Comparison of ENCODE assay signal across 8 cellular contexts in genomic region chr15:43133429-43134156, GRCh38. TPM values are rescaled to one million over a fixed set of nuclear protein-coding genes. Genes with fewer than 3 reads are reported as not detected.
A peak's percentile ranks its signal among the peaks of the same experiment; 100 is the strongest.
DNase-seq lines count a peak whose midpoint lies in the region; ATAC-seq and TF ChIP-seq lines count a peak whose summit lies in the region.

Gene TMEM62 (plus strand): TSS chr15:43133586. CDS start chr15:43133803, 217 bp downstream.

- H3K4me1 Mint-ChIP-seq in CD8-positive, alpha-beta memory T cell: peaks cover 25 to 38% (median 27%) of the 10 kb centered on the region in 3 donors

- H3K27ac Mint-ChIP-seq in CD8-positive, alpha-beta memory T cell: peak within 1 kb of the TSS; percentile 81 to 98 (median 96)

- H3K9me2 ChIP-seq in OCI-LY7 (ENCODE audit: insufficient read depth, low read length): no peaks in the 10 kb centered on the region

- peaks cover 2 to 4% (median 3%) of the 10 kb centered on the region in 5 donors for H3K9me3 Mint-ChIP-seq in CD8-positive, alpha-beta memory T cell

- H3K27me3 Mint-ChIP-seq in CD8-positive, alpha-beta memory T cell: peaks cover 0 to 3% of the 10 kb centered on the region in 2 donors

- TF ChIP-seq CTCF in OCI-LY7 (conservative IDR thresholded peaks at IDR 0.05; ENCODE audit: low read length) (0 out of 2 replicates have a peak, but pooled peaks have one; percentile 13), epithelial cell of esophagus (IDR thresholded peaks at IDR 0.05; ENCODE audit: insufficient read depth, low read depth, low read length, missing control alignments) (no peak)

- intact Hi-C loops in OCI-LY7 (cut with micrococcal nuclease; ENCODE audit: unreplicated experiment): loop anchor here (1.0 to 2.0 kb wide), 2 partner anchors 27 to 51 kb away; partner anchors contain the start of genes CCNDBP1 and UBR1

- no peaks in the 10 kb centered on the region for H3K27me3 ChIP-seq in CD8-positive, alpha-beta memory T cell (ENCODE audit: insufficient read depth, low read length, poor library complexity, severe bottlenecking)

- peak within 1 kb of the TSS; percentile 89 to 98 (median 96) for H3K4me3 Mint-ChIP-seq in CD8-positive, alpha-beta memory T cell

- no TSS peak for BruUV-seq in OCI-LY7 (replicated peaks; lab: Mats Ljungman, UMichigan)

- H3K79me2 ChIP-seq in OCI-LY7 (ENCODE audit: insufficient read depth, low read depth, low read length): peaks cover 18% of the 10 kb centered on the region

- CTCF ChIA-PET in CD8-positive, alpha-beta memory T cell (lab: Charles Lee): no interaction called here
- CTCF ChIA-PET in OCI-LY7 (lab: Charles Lee; ENCODE audit: unreplicated experiment): no interaction called here

- H3K36me3 ChIP-seq in CD8-positive, alpha-beta memory T cell (ENCODE audit: insufficient read depth, low read length): peaks cover 12% of the 10 kb centered on the region
- peaks cover 33% of the 10 kb centered on the region for H3K36me3 ChIP-seq in OCI-LY7 (ENCODE audit: insufficient read depth, low read length)

- peak within 1 kb of the TSS; percentile 88 for H3K4me2 ChIP-seq in OCI-LY7 (ENCODE audit: low read length)

- peak within 1 kb of the TSS; percentile 92 for H3K4me3 ChIP-seq in CD8-positive, alpha-beta memory T cell (ENCODE audit: low read length)
- H3K4me3 ChIP-seq in OCI-LY7 (ENCODE audit: low read depth, low read length, poor library complexity, severe bottlenecking) (peak within 1 kb of the TSS; percentile 96), epithelial cell of esophagus (ENCODE audit: low read length) (peak within 1 kb of the TSS; percentile 72)

- H2AFZ ChIP-seq in OCI-LY7 (ENCODE audit: low read length): peak within 1 kb of the TSS; percentile 81

- H4K20me1 ChIP-seq in OCI-LY7 (ENCODE audit: insufficient read depth, low read length): peaks cover 9% of the 10 kb centered on the region

- ATAC-seq in GM19395 (IDR thresholded peaks at IDR 0.05; ENCODE audit: unreplicated experiment): peak; percentile 95
- ATAC-seq in HG03521 (IDR thresholded peaks at IDR 0.05; ENCODE audit: unreplicated experiment): peak; percentile 90

- no peaks in the 10 kb centered on the region for H3K9me3 ChIP-seq in CD8-positive, alpha-beta memory T cell (ENCODE audit: low read length)
- H3K9me3 ChIP-seq in OCI-LY7 (ENCODE audit: low read length): 0 out of 2 replicates have a peak, but pooled peaks cover 10% of the 10 kb centered on the region

- DNase-seq in CD8-positive, alpha-beta memory T cell: peak; percentile 50 to 76 (median 58)
- DNase-seq in OCI-LY7 (ENCODE audit: low spot score) (peak; percentile 93), activated T-cell treated with anti-CD3 and anti-CD28 coated beads for 4 hours (peak; percentile 42), epithelial cell of esophagus (ENCODE audit: low read depth) (peak; percentile 58), middle frontal gyrus (ENCODE audit: extremely low spot score, low spot score) (peak; percentile 20)
- peak; percentile 78 for DNase-seq in stimulated activated CD8-positive, alpha-beta memory T cell treated with anti-CD3 and anti-CD28 coated beads, Interleukin-4, amount 100 ng/mL, for 48 hours

- peak within 1 kb of the TSS; percentile 79 for H3K27ac ChIP-seq in CD8-positive, alpha-beta memory T cell (ENCODE audit: low read depth, low read length)
- peak within 1 kb of the TSS; percentile 37 for H3K27ac ChIP-seq in OCI-LY7 (ENCODE audit: low read depth, low read length, poor library complexity, severe bottlenecking)

- H3K36me3 Mint-ChIP-seq in CD8-positive, alpha-beta memory T cell: peaks cover 2 to 35% (median 10%) of the 10 kb centered on the region in 3 donors

- H3K4me1 ChIP-seq in CD8-positive, alpha-beta memory T cell (ENCODE audit: insufficient read depth, low read length): peaks cover 26% of the 10 kb centered on the region
- H3K4me1 ChIP-seq in OCI-LY7 (ENCODE audit: insufficient read depth, low read length, poor library complexity, severe bottlenecking): peaks cover 20% of the 10 kb centered on the region

- POLR2A ChIA-PET in CD8-positive, alpha-beta memory T cell (lab: Charles Lee): interaction anchor here (0.8 kb wide), 1 partner anchor 860 kb away, joined by 3 read pairs; no protein-coding TSS in a partner anchor
- POLR2A ChIA-PET in OCI-LY7 (lab: Charles Lee): interaction anchor here (0.5 kb wide), 1 partner anchor 12 kb away, joined by 3 read pairs; no protein-coding TSS in a partner anchor

RNA-seq across cellular contexts. Expression of gene TMEM62, which starts in this region (rescaled TPM):
- total RNA-seq in CD8-positive, alpha-beta memory T cell: 10 to 100 TPM; 13.2 to 18.1 TPM
- 11.2 TPM for polyA plus RNA-seq in CD8-positive, alpha-beta memory T cell
- total RNA-seq in OCI-LY7 (2014; rRNA removed; shearing (Covaris generic)): 24.2 and 26.4 TPM in 2 replicates
- total RNA-seq in OCI-LY7 (2022): 27.1 and 27.4 TPM in 2 replicates

Comparison
In these comparisons a context has a peak if more than half of its experiments do, and no peak if none do; other contexts are left out.
1. Peak in every context shown above with its lines: DNase-seq, ATAC-seq, H3K4me3 ChIP-seq and H3K27ac ChIP-seq.
2. DNase-seq: peak in every context shown above with its lines; median percentile 93 in OCI-LY7; 78 in stimulated activated CD8-positive, alpha-beta memory T cell treated with anti-CD3 and anti-CD28 coated beads, Interleukin-4, amount 100 ng/mL, for 48 hours; 58 in CD8-positive, alpha-beta memory T cell; 58 in epithelial cell of esophagus; 42 in activated T-cell treated with anti-CD3 and anti-CD28 coated beads for 4 hours; 20 in middle frontal gyrus.